In genomic region chr16:85637061-85637807, GRCh38 we compare ENCODE assay signal across 13 cellular contexts.
"Had no signal": no experiment of that assay in that cellular context is flagged by ENCODE, and none has a peak within 500 bp of the region (broad histone marks: within the 10 kb centered on the region; RNA-seq: fewer than 3 reads in every experiment).

No MANE protein-coding gene starts in this region.

- ATAC-seq: naive thymus-derived CD4-positive, alpha-beta T cell; stimulated activated naive CD8-positive, alpha-beta T cell treated with anti-CD3 and anti-CD28 coated beads, Interleukin-15, Interleukin-2, amounts not matched to agents 100 U/mL and 50 U/mL, for 24 hours had no signal

- H3K27me3 Mint-ChIP-seq: activated CD4-positive, alpha-beta memory T cell treated with anti-CD3 and anti-CD28 coated beads, Interleukin-2, amount 10 ng/mL, durations not matched to agents 7 days and 5 days; activated naive CD8-positive, alpha-beta T cell treated with anti-CD3 and anti-CD28 coated beads for 36 hours; naive thymus-derived CD4-positive, alpha-beta T cell had no signal

- H3K4me1 Mint-ChIP-seq: activated CD4-positive, alpha-beta memory T cell treated with anti-CD3 and anti-CD28 coated beads, Interleukin-2, amount 10 ng/mL, durations not matched to agents 7 days and 5 days; endodermal cell had no signal

- H3K27me3 ChIP-seq: testis had no signal

- H3K9me3 ChIP-seq: prostate gland, testis had no signal

- DNase-seq: activated CD4-positive, alpha-beta memory T cell treated with anti-CD3 and anti-CD28 coated beads, Interleukin-2, amount 10 ng/mL, durations not matched to agents 7 days and 5 days; activated gamma-delta T cell; activated naive CD8-positive, alpha-beta T cell treated with anti-CD3 and anti-CD28 coated beads for 36 hours; activated T-cell treated with anti-CD3 and anti-CD28 coated beads, Interleukin-2, amount 50 U/mL, for 48 hours; endodermal cell; erythroblast; naive thymus-derived CD4-positive, alpha-beta T cell; stimulated activated CD4-positive, alpha-beta T cell treated with anti-CD3 and anti-CD28 coated beads, Interleukin-4, amount 100 ng/mL, for 1 hour; stimulated activated CD8-positive, alpha-beta memory T cell treated with anti-CD3 and anti-CD28 coated beads, Interleukin-4, amount 100 ng/mL, for 48 hours; stimulated activated naive CD8-positive, alpha-beta T cell treated with anti-CD3 and anti-CD28 coated beads, Interleukin-15, Interleukin-2, amounts not matched to agents 100 U/mL and 50 U/mL, for 24 hours; T1000 had no signal

- H3K27ac Mint-ChIP-seq: activated CD4-positive, alpha-beta memory T cell treated with anti-CD3 and anti-CD28 coated beads, Interleukin-2, amount 10 ng/mL, durations not matched to agents 7 days and 5 days; activated naive CD8-positive, alpha-beta T cell treated with anti-CD3 and anti-CD28 coated beads for 36 hours; endodermal cell; naive thymus-derived CD4-positive, alpha-beta T cell had no signal

- H3K36me3 Mint-ChIP-seq: activated naive CD8-positive, alpha-beta T cell treated with anti-CD3 and anti-CD28 coated beads for 36 hours; naive thymus-derived CD4-positive, alpha-beta T cell had no signal

- H3K36me3 ChIP-seq: prostate gland had no signal

- H3K9me3 Mint-ChIP-seq: activated CD4-positive, alpha-beta memory T cell treated with anti-CD3 and anti-CD28 coated beads, Interleukin-2, amount 10 ng/mL, durations not matched to agents 7 days and 5 days; activated naive CD8-positive, alpha-beta T cell treated with anti-CD3 and anti-CD28 coated beads for 36 hours; endodermal cell; naive thymus-derived CD4-positive, alpha-beta T cell had no signal

- H3K27ac ChIP-seq: prostate gland, testis had no signal

- H3K4me3 ChIP-seq: prostate gland, testis had no signal

- H3K4me3 Mint-ChIP-seq: activated CD4-positive, alpha-beta memory T cell treated with anti-CD3 and anti-CD28 coated beads, Interleukin-2, amount 10 ng/mL, durations not matched to agents 7 days and 5 days; activated naive CD8-positive, alpha-beta T cell treated with anti-CD3 and anti-CD28 coated beads for 36 hours; endodermal cell; naive thymus-derived CD4-positive, alpha-beta T cell had no signal
